In the genomic region with DNA sequence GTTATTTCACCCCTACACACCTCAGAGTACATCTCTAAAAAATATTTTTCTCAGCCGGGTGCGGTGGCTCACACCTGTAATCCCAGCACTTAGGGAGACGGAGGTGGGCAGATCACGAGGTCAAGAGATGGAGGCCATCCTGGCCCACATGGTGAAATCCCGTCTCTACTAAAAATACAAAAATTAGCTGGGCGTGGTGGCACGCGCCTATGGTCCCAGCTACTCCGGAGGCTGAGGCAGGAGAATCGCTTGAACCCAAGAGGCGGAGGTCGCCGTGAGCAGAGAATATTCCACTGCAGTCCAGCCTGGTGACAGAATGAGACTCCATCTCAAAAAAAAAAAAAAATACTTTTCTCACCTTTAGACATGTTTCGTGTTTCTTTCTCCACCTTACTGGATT, we compare ENCODE assay signal across 8 cellular contexts. TPM values are rescaled to one million over a fixed set of nuclear protein-coding genes. Genes with fewer than 3 reads are reported as not detected.
"Had no signal": no experiment of that assay in that cellular context is flagged by ENCODE, and none has a peak within 500 bp of the region (broad histone marks: within the 10 kb centered on the region; RNA-seq: fewer than 3 reads in every experiment).

No MANE protein-coding gene starts in this region.

RNA-seq across cellular contexts. Expression of gene SRRM4, which starts 52.0 kb away (rescaled TPM):
- total RNA-seq: OCI-LY7, PC-9, Peyer's patch, RPMI7951, SJCRH30, SJSA1, SK-MEL-5, T-cell had no signal
